ENCODE assay signal across 1 cellular context in genomic region chr15:99163271-99164062, GRCh38.
TF ChIP-seq lines count a peak whose summit lies in the region.

No MANE protein-coding gene starts in this region.

TF ChIP-seq in GM12878, 131 proteins besides CTCF, POLR2A, EP300 and RAD21:
- TF ChIP-seq ZNF687 (IDR thresholded peaks at IDR 0.05) (no peak), MYC (IDR thresholded peaks at IDR 0.05; ENCODE audit: insufficient read depth, insufficient read length, insufficient replicate concordance, low read length, severe bottlenecking) (no peak), KLF5 (IDR thresholded peaks at IDR 0.05; ENCODE audit: partially characterized antibody) (no peak), SMARCA5 (IDR thresholded peaks at IDR 0.05) (no peak), IKZF2 (IDR thresholded peaks at IDR 0.05) (0 out of 4 replicates have a peak, but pooled peaks of 1 of the 2 experiments have one; percentile 15), SMAD1 (IDR thresholded peaks at IDR 0.05; ENCODE audit: low read depth, partially characterized antibody) (no peak), SUZ12 (IDR thresholded peaks at IDR 0.05; ENCODE audit: unreplicated experiment) (no peak), RAD51 (IDR thresholded peaks at IDR 0.05) (no peak), TCF3 (IDR thresholded peaks at IDR 0.05; ENCODE audit: borderline replicate concordance, insufficient read depth, low read depth, low read length) (no peak), POLR2AphosphoS5 (IDR thresholded peaks at IDR 0.05; ENCODE audit: low read length) (no peak), POLR2AphosphoS2 (IDR thresholded peaks at IDR 0.05; ENCODE audit: low read depth, low read length) (no peak), FOS (IDR thresholded peaks at IDR 0.05; ENCODE audit: borderline replicate concordance, extremely low read depth, insufficient read length) (no peak), ZNF24 (IDR thresholded peaks at IDR 0.05) (no peak), RUNX3 (IDR thresholded peaks at IDR 0.05; ENCODE audit: low read length) (peak; percentile 51; the same call in 1 of the 2 replicates), USF2 (IDR thresholded peaks at IDR 0.05; ENCODE audit: borderline replicate concordance, low read depth, low read length) (no peak), ZZZ3 (IDR thresholded peaks at IDR 0.05; ENCODE audit: control insufficient read depth, insufficient read length, low read depth) (no peak), ZBTB33 (IDR thresholded peaks at IDR 0.05) (no peak), SREBF2 (IDR thresholded peaks at IDR 0.05; ENCODE audit: low read length) (no peak), PAX8 (IDR thresholded peaks at IDR 0.05) (no peak), HDGF (IDR thresholded peaks at IDR 0.05) (no peak), IKZF1 (conservative IDR thresholded peaks at IDR 0.05) (0 out of 2 replicates have a peak, but pooled peaks have one; percentile 21), NR2C1 (IDR thresholded peaks at IDR 0.05) (no peak), ZNF384 (IDR thresholded peaks at IDR 0.05; ENCODE audit: borderline replicate concordance, low read depth, low read length) (no peak), MEF2B (IDR thresholded peaks at IDR 0.05; ENCODE audit: partially characterized antibody, poor library complexity, severe bottlenecking) (no peak), HCFC1 (IDR thresholded peaks at IDR 0.05; ENCODE audit: low read length) (no peak), TCF7 (IDR thresholded peaks at IDR 0.05; ENCODE audit: borderline replicate concordance) (no peak), IRF5 (IDR thresholded peaks at IDR 0.05; ENCODE audit: borderline replicate concordance) (no peak), CHD2 (IDR thresholded peaks at IDR 0.05; ENCODE audit: borderline replicate concordance, low read depth, low read length) (no peak), RELB (IDR thresholded peaks at IDR 0.05; ENCODE audit: low read depth) (peak; percentile 40; the same call in 1 of the 2 replicates), CEBPB (IDR thresholded peaks at IDR 0.05; ENCODE audit: borderline replicate concordance in 1 of 2, low read depth in 2 of 2, low read length in 2 of 2) (no peak), ELK1 (IDR thresholded peaks at IDR 0.05; ENCODE audit: low read depth, low read length) (no peak), ZSCAN29 (IDR thresholded peaks at IDR 0.05) (0 out of 2 replicates have a peak, but pooled peaks have one; percentile 35)
